26 cellular contexts compared by ENCODE assay signal in the genomic region with DNA sequence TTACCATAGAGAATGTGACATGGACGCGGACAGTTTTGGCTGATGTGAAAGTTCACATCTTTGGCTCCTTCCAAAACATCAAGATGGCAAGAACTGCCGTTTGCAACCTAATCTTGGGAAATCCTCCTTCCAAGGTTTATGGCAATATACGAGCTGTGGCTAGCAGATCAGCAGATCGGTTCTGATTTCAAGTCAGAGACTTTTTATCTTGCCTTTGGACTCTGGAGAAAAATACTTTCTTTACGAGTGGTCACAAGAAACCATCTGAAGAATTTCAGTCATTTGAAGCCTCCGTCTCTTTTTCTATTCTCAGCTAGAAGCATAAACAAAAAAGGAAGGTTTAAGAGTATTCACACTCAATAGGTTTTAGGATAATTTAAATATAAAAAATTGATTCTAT.
DNase-seq lines count a peak whose midpoint lies in the region; TF ChIP-seq lines count a peak whose summit lies in the region.
"Had no signal": no experiment of that assay in that cellular context is flagged by ENCODE, and none has a peak within 500 bp of the region (broad histone marks: within the 10 kb centered on the region; RNA-seq: fewer than 3 reads in every experiment).

No MANE protein-coding gene starts in this region.

- no peak overlapping the region for H3K9ac ChIP-seq in H9 (ENCODE audit: extremely low read depth, insufficient read length, low read length)
- H3K9ac ChIP-seq in mesenchymal stem cell (ENCODE audit: low read length) = no peak overlapping the region

- H3K23ac ChIP-seq in H9 (ENCODE audit: insufficient read length, low read depth, low read length) (no peak overlapping the region), mesenchymal stem cell (ENCODE audit: low read length in 2 of 2) (no peak overlapping the region)

- H3K4me2 ChIP-seq in H9 (ENCODE audit: insufficient read depth, insufficient read length, low read length) (no peak overlapping the region), mesenchymal stem cell (ENCODE audit: low read length, poor library complexity, severe bottlenecking) (no peak overlapping the region)

- H3K14ac ChIP-seq in H9 (ENCODE audit: insufficient read depth, low read length) (no peak overlapping the region), mesenchymal stem cell (ENCODE audit: low read length in 2 of 2) (no peak overlapping the region)

- no peak overlapping the region for H3K4ac ChIP-seq in H9 (ENCODE audit: low read depth, low read length)
- no peak overlapping the region for H3K4ac ChIP-seq in mesenchymal stem cell (ENCODE audit: low read depth in 1 of 2, low read length in 2 of 2)

- CTCF ChIA-PET in activated CD4-positive, alpha-beta memory T cell treated with anti-CD3 and anti-CD28 coated beads for 36 hours (lab: Charles Lee) = no interaction called here

- no peaks in the 10 kb centered on the region for H3K9me3 ChIP-seq in H9 (ENCODE audit: control insufficient read depth, low read depth, low read length)
- H3K9me3 ChIP-seq in mesenchymal stem cell (ENCODE audit: control insufficient read depth, low read length) = no peaks in the 10 kb centered on the region
- no peaks in the 10 kb centered on the region for H3K9me3 ChIP-seq in right atrium auricular region
- H3K9me3 ChIP-seq: ovary, SJCRH30 had no signal

- H4K8ac ChIP-seq in H9 (replicated peaks; ENCODE audit: insufficient read length, low read depth, low read length) = no peak overlapping the region
- H4K8ac ChIP-seq in mesenchymal stem cell (ENCODE audit: low read length) = no peak overlapping the region

- no peak overlapping the region for H2BK120ac ChIP-seq in H9 (ENCODE audit: low read depth, low read length, poor library complexity, severe bottlenecking)
- H2BK120ac ChIP-seq in mesenchymal stem cell (ENCODE audit: low read depth, low read length) = no peak overlapping the region

- no peak for TF ChIP-seq CTCF in H9 (conservative IDR thresholded peaks at IDR 0.05)
- TF ChIP-seq CTCF in right atrium auricular region (IDR thresholded peaks at IDR 0.05) = no peak

- no peaks in the 10 kb centered on the region for H3K36me3 ChIP-seq in mesenchymal stem cell (ENCODE audit: control insufficient read depth in 1 of 2, insufficient read depth in 2 of 2, low read depth in 1 of 2, low read length in 2 of 2)
- no peaks in the 10 kb centered on the region for H3K36me3 ChIP-seq in right atrium auricular region
- H3K36me3 ChIP-seq: ovary, SJCRH30 had no signal

- H3K27me3 Mint-ChIP-seq in H9 (ENCODE audit: low read depth) = no peaks in the 10 kb centered on the region
- no peaks in the 10 kb centered on the region for H3K27me3 Mint-ChIP-seq in activated CD4-positive, alpha-beta memory T cell treated with anti-CD3 and anti-CD28 coated beads for 36 hours
- H3K27me3 Mint-ChIP-seq: dendritic cell treated with granulocyte-macrophage colony-stimulating factor and Interleukin-4, amounts not matched to agents 40 ng/mL and 50 ng/mL, for 4 days had no signal

- WGBS in H9 (ENCODE audit: extremely low coverage, insufficient read length, low lambda C conversion rate) = no CpG with 5 or more reads among the region's 7 CpGs
- 86% methylated on average over 5 of the region's 7 CpGs for WGBS in mesenchymal stem cell

- H2AK5ac ChIP-seq in H9 (ENCODE audit: insufficient read length, low read length) = no peak overlapping the region
- H2AK5ac ChIP-seq in mesenchymal stem cell (ENCODE audit: low read length, severe bottlenecking) = no peak overlapping the region

- H4K5ac ChIP-seq in H9 (ENCODE audit: insufficient read length, low read depth, low read length) = no peak overlapping the region

- no peak overlapping the region for H2BK20ac ChIP-seq in H9 (ENCODE audit: low read depth, low read length, poor library complexity, severe bottlenecking)

- H3K27ac ChIP-seq in H9 (ENCODE audit: insufficient read length, low read depth, low read length) (no peak overlapping the region), mesenchymal stem cell (ENCODE audit: low read length, poor library complexity, severe bottlenecking) (no peak overlapping the region), right atrium auricular region (no peak overlapping the region)
- H3K27ac ChIP-seq: HL-60, ovary, SJCRH30, VCaP had no signal

- peak; percentile 3 for DNase-seq in ACHN
- DNase-seq in H9 = no peak
- peak; percentile 63 for DNase-seq in astrocyte of the hippocampus (ENCODE audit: low read depth, low spot score)
- DNase-seq in mesenchymal stem cell = peak; percentile 4
- DNase-seq in right atrium auricular region (ENCODE audit: low spot score) = no peak
- DNase-seq in activated CD4-positive, alpha-beta memory T cell treated with anti-CD3 and anti-CD28 coated beads for 36 hours = no peak
- DNase-seq in middle frontal gyrus (ENCODE audit: extremely low spot score, low spot score) = no peak
- no peak for DNase-seq in NCI-H2029 treated with DMSO at 0.1 percent for 48 hours (lab: John Stamatoyannopoulos, UW)
- DNase-seq: 8988T; activated CD4-positive, alpha-beta T cell treated with anti-CD3 and anti-CD28 coated beads for 4 hours; aorta; CD8-positive, alpha-beta T cell; central memory CD4-positive, alpha-beta T cell; Kasumi-1; kidney glomerular epithelial cell; NCI-H1436 treated with DMSO at 0.1 percent for 48 hours; NCI-H446; ovary; SJCRH30; small intestine; stimulated activated naive CD4-positive, alpha-beta T cell treated with Interleukin-2 at 50 U/mL for 16 hours; T1000 had no signal

- H3K18ac ChIP-seq in H9 (ENCODE audit: insufficient read length, low read depth, low read length) (no peak overlapping the region), mesenchymal stem cell (ENCODE audit: low read depth in 1 of 2, low read length in 2 of 2) (no peak overlapping the region)

- H2BK12ac ChIP-seq in H9 (ENCODE audit: insufficient read length, low read depth, low read length) = no peak overlapping the region
- H2BK12ac ChIP-seq in mesenchymal stem cell (ENCODE audit: low read length in 2 of 2) = no peak overlapping the region

- no peak overlapping the region for H3K56ac ChIP-seq in H9 (ENCODE audit: insufficient read length, low read depth, low read length)

- H3T11ph ChIP-seq in H9 (ENCODE audit: low read length) = no peak overlapping the region

- H3K4me1 ChIP-seq in H9 (ENCODE audit: insufficient read depth, low read length) (peaks cover 3% of the 10 kb centered on the region; the same call in 1 of the 2 replicates), mesenchymal stem cell (ENCODE audit: control insufficient read depth, insufficient read depth, low read depth, low read length) (peaks cover 1% of the 10 kb centered on the region), right atrium auricular region (no peaks in the 10 kb centered on the region)
- H3K4me1 ChIP-seq: SJCRH30 had no signal

- H2BK5ac ChIP-seq in H9 (ENCODE audit: insufficient read length, low read length) = no peak overlapping the region
- H2BK5ac ChIP-seq in mesenchymal stem cell (ENCODE audit: low read depth, low read length, poor library complexity, severe bottlenecking) = no peak overlapping the region

- H3K4me1 Mint-ChIP-seq in H9 = no peaks in the 10 kb centered on the region
- H3K4me1 Mint-ChIP-seq in activated CD4-positive, alpha-beta memory T cell treated with anti-CD3 and anti-CD28 coated beads for 36 hours (ENCODE audit: low read depth) = no peaks in the 10 kb centered on the region

- no peak overlapping the region for H3K4me3 ChIP-seq in mesenchymal stem cell (ENCODE audit: insufficient read depth in 1 of 2, low read depth in 1 of 2, low read length in 2 of 2)
- no peak overlapping the region for H3K4me3 ChIP-seq in right atrium auricular region
- H3K4me3 ChIP-seq: ovary, SJCRH30 had no signal

- no peaks in the 10 kb centered on the region for H3K27me3 ChIP-seq in H9 (ENCODE audit: insufficient read depth, low read length)
- H3K27me3 ChIP-seq in mesenchymal stem cell (ENCODE audit: control insufficient read depth in 1 of 2, insufficient read depth in 1 of 2, low read length in 2 of 2) = no peaks in the 10 kb centered on the region
- no peaks in the 10 kb centered on the region for H3K27me3 ChIP-seq in right atrium auricular region
- H3K27me3 ChIP-seq: ovary, SJCRH30 had no signal

- H4K91ac ChIP-seq in H9 (ENCODE audit: insufficient read length, low read depth, low read length) = no peak overlapping the region
- no peak overlapping the region for H4K91ac ChIP-seq in mesenchymal stem cell (ENCODE audit: low read length)

- intact Hi-C loops in activated CD4-positive, alpha-beta memory T cell treated with anti-CD3 and anti-CD28 coated beads for 36 hours (cut with micrococcal nuclease) = no loop called here

- no peaks in the 10 kb centered on the region for H3K36me3 Mint-ChIP-seq in H9 (ENCODE audit: insufficient read depth in 1 of 3, low read depth in 3 of 3)
- H3K36me3 Mint-ChIP-seq in activated CD4-positive, alpha-beta memory T cell treated with anti-CD3 and anti-CD28 coated beads for 36 hours = no peaks in the 10 kb centered on the region
- H3K36me3 Mint-ChIP-seq: activated naive CD4-positive, alpha-beta T cell treated with anti-CD3 and anti-CD28 coated beads, Interleukin-2, amount 50 U/mL, for 72 hours; CD8-positive, alpha-beta T cell had no signal

- no peaks in the 10 kb centered on the region for H4K20me1 ChIP-seq in H9 (ENCODE audit: control insufficient read depth, insufficient read depth, insufficient read length)

- in situ Hi-C loops in ACHN (cut with HindIII; ENCODE audit: low pct_ligation_motif_present, low pct_unique_long_range_greater_than_20kb, low sequenced_read_pairs) = no loop called here

- no peaks in the 10 kb centered on the region for H3K79me1 ChIP-seq in H9 (ENCODE audit: insufficient read depth, low read depth, low read length, poor library complexity, severe bottlenecking)
- no peaks in the 10 kb centered on the region for H3K79me1 ChIP-seq in mesenchymal stem cell (replicated peaks; ENCODE audit: low read length, poor library complexity, severe bottlenecking)

- H2AFZ ChIP-seq in H9 (ENCODE audit: low read length) (peak overlapping the region; percentile 40), mesenchymal stem cell (ENCODE audit: low read depth, low read length) (no peak overlapping the region)

- POLR2A ChIA-PET in activated CD4-positive, alpha-beta memory T cell treated with anti-CD3 and anti-CD28 coated beads for 36 hours (lab: Charles Lee) = no interaction called here

- no peaks in the 10 kb centered on the region for H3K23me2 ChIP-seq in H9 (ENCODE audit: insufficient read length, low read depth, low read length, poor library complexity, severe bottlenecking)

- no peak overlapping the region for H3K4me3 Mint-ChIP-seq in H9
- H3K4me3 Mint-ChIP-seq in activated CD4-positive, alpha-beta memory T cell treated with anti-CD3 and anti-CD28 coated beads for 36 hours = no peak overlapping the region
- H3K4me3 Mint-ChIP-seq: CD8-positive, alpha-beta T cell; dendritic cell treated with granulocyte-macrophage colony-stimulating factor and Interleukin-4, amounts not matched to agents 40 ng/mL and 50 ng/mL, for 4 days had no signal

- H3K9me3 Mint-ChIP-seq in H9 = no peaks in the 10 kb centered on the region
- H3K9me3 Mint-ChIP-seq in activated CD4-positive, alpha-beta memory T cell treated with anti-CD3 and anti-CD28 coated beads for 36 hours = no peaks in the 10 kb centered on the region
- H3K9me3 Mint-ChIP-seq: CD8-positive, alpha-beta T cell had no signal

- no peak overlapping the region for H3K27ac Mint-ChIP-seq in H9
- H3K27ac Mint-ChIP-seq in activated CD4-positive, alpha-beta memory T cell treated with anti-CD3 and anti-CD28 coated beads for 36 hours = no peak overlapping the region
- H3K27ac Mint-ChIP-seq: activated naive CD4-positive, alpha-beta T cell treated with anti-CD3 and anti-CD28 coated beads, Interleukin-2, amount 50 U/mL, for 72 hours; CD8-positive, alpha-beta T cell; dendritic cell treated with granulocyte-macrophage colony-stimulating factor and Interleukin-4, amounts not matched to agents 40 ng/mL and 50 ng/mL, for 4 days had no signal

- H2BK15ac ChIP-seq in H9 (ENCODE audit: low read depth, low read length) (no peak overlapping the region), mesenchymal stem cell (ENCODE audit: low read depth, poor library complexity, severe bottlenecking) (no peak overlapping the region)

- H3K79me2 ChIP-seq in H9 (ENCODE audit: insufficient read depth, low read length) = no peaks in the 10 kb centered on the region

Comparison
In these comparisons a context has a peak if more than half of its experiments do, and no peak if none do; other contexts are left out.
1. DNase-seq: peak in ACHN (single experiment), astrocyte of the hippocampus (single experiment) and mesenchymal stem cell (single experiment); none in H9 (single experiment), right atrium auricular region (single experiment), activated CD4-positive, alpha-beta memory T cell treated with anti-CD3 and anti-CD28 coated beads for 36 hours (single experiment), middle frontal gyrus (single experiment) and NCI-H2029 treated with DMSO at 0.1 percent for 48 hours (single experiment).